ENCODE assay signal across 22 cellular contexts in genomic region chr14:90440592-90440991, GRCh38.
"Had no signal": no experiment of that assay in that cellular context is flagged by ENCODE, and none has a peak within 500 bp of the region (broad histone marks: within the 10 kb centered on the region; RNA-seq: fewer than 3 reads in every experiment).

No MANE protein-coding gene starts in this region.

- H3K4me1 Mint-ChIP-seq: immature natural killer cell had no signal

- DNase-seq: activated CD4-positive, alpha-beta T cell treated with anti-CD3 and anti-CD28 coated beads, Interleukin-2, amount 50 U/mL, for 48 hours; activated CD8-positive, alpha-beta memory T cell treated with anti-CD3 and anti-CD28 coated beads, Interleukin-2, amount 50 U/mL, for 48 hours; activated effector memory CD4-positive, alpha-beta T cell treated with Interleukin-2 at 50 U/mL for 16 hours; activated naive CD4-positive, alpha-beta T cell treated with anti-CD3 and anti-CD28 coated beads for 36 hours; activated naive CD8-positive, alpha-beta T cell treated with anti-CD3 and anti-CD28 coated beads, Interleukin-2, amount 10 ng/mL, durations not matched to agents 7 days and 5 days; activated T-cell treated with anti-CD3 and anti-CD28 coated beads, Interleukin-2, amount 50 U/mL, for 48 hours; amniotic stem cell; effector CD4-positive, alpha-beta T cell; foreskin melanocyte; immature natural killer cell; lower lobe of right lung; mesendoderm; mucosa of descending colon; naive thymus-derived CD4-positive, alpha-beta T cell; pancreas; psoas muscle; right cardiac atrium; stimulated activated CD4-positive, alpha-beta T cell treated with anti-CD3 and anti-CD28 coated beads, Interleukin-1b, Interleukin-23, amount 100 ng/mL, for 48 hours had no signal

- H3K9me3 ChIP-seq: lower lobe of right lung, pancreas, psoas muscle, tibial nerve had no signal

- H3K9me3 Mint-ChIP-seq: activated naive CD4-positive, alpha-beta T cell treated with anti-CD3 and anti-CD28 coated beads for 36 hours; activated naive CD8-positive, alpha-beta T cell treated with anti-CD3 and anti-CD28 coated beads, Interleukin-2, amount 10 ng/mL, durations not matched to agents 7 days and 5 days; stimulated activated naive CD8-positive, alpha-beta T cell treated with anti-CD3 and anti-CD28 coated beads, Interleukin-15, Interleukin-2, amounts not matched to agents 100 ng/mL and 50 ng/mL, for 24 hours had no signal

- H3K27me3 Mint-ChIP-seq: stimulated activated naive CD8-positive, alpha-beta T cell treated with anti-CD3 and anti-CD28 coated beads, Interleukin-15, Interleukin-2, amounts not matched to agents 100 ng/mL and 50 ng/mL, for 24 hours had no signal

- H3K27ac ChIP-seq: lower lobe of right lung, pancreas, psoas muscle, tibial nerve had no signal

- H3K4me3 ChIP-seq: lower lobe of right lung, mucosa of descending colon, pancreas, psoas muscle, tibial nerve had no signal

- H3K4me1 ChIP-seq: pancreas, tibial nerve had no signal

- H3K27ac Mint-ChIP-seq: activated naive CD4-positive, alpha-beta T cell treated with anti-CD3 and anti-CD28 coated beads for 36 hours; activated naive CD8-positive, alpha-beta T cell treated with anti-CD3 and anti-CD28 coated beads, Interleukin-2, amount 10 ng/mL, durations not matched to agents 7 days and 5 days; immature natural killer cell; naive thymus-derived CD4-positive, alpha-beta T cell; stimulated activated naive CD8-positive, alpha-beta T cell treated with anti-CD3 and anti-CD28 coated beads, Interleukin-15, Interleukin-2, amounts not matched to agents 100 ng/mL and 50 ng/mL, for 24 hours had no signal

- ATAC-seq: esophagus mucosa; left lobe of liver; lower lobe of right lung; mucosa of descending colon; naive thymus-derived CD4-positive, alpha-beta T cell; pancreas; psoas muscle; right cardiac atrium had no signal

- H3K36me3 Mint-ChIP-seq: activated naive CD8-positive, alpha-beta T cell treated with anti-CD3 and anti-CD28 coated beads, Interleukin-2, amount 10 ng/mL, durations not matched to agents 7 days and 5 days; immature natural killer cell; naive thymus-derived CD4-positive, alpha-beta T cell had no signal

- H3K27me3 ChIP-seq: pancreas, tibial nerve had no signal

- H3K4me3 Mint-ChIP-seq: activated naive CD4-positive, alpha-beta T cell treated with anti-CD3 and anti-CD28 coated beads for 36 hours; activated naive CD8-positive, alpha-beta T cell treated with anti-CD3 and anti-CD28 coated beads, Interleukin-2, amount 10 ng/mL, durations not matched to agents 7 days and 5 days; immature natural killer cell; naive thymus-derived CD4-positive, alpha-beta T cell; stimulated activated naive CD8-positive, alpha-beta T cell treated with anti-CD3 and anti-CD28 coated beads, Interleukin-15, Interleukin-2, amounts not matched to agents 100 ng/mL and 50 ng/mL, for 24 hours had no signal

- H3K36me3 ChIP-seq: lower lobe of right lung, pancreas, tibial nerve had no signal
